Comparison of ENCODE assay signal across 1 cellular context in the genomic region with DNA sequence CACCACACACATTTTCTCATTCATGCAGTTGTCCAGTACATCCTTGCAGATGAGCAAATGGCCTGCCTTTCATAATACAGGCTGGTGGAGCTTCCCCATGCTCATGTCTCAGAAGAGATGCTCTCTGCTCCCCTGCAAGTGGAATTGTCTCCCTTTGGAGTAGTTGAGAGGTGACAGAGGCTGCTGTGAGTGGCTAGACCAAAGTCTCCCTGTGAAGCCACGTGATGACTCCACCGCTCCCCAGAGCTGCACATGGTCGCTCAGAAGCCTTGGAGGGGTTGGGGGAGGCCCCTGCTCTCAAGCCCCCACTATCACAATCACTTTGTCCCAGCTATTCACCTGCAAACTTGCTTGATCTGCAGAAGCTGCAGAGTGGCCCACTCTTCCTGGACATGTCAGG.
TF ChIP-seq lines count a peak whose summit lies in the region.

No MANE protein-coding gene starts in this region.

TF ChIP-seq in GM23338, 12 proteins besides CTCF, POLR2A, EP300 and RAD21 (continued from another document):
- TF ChIP-seq, protein P1, sequence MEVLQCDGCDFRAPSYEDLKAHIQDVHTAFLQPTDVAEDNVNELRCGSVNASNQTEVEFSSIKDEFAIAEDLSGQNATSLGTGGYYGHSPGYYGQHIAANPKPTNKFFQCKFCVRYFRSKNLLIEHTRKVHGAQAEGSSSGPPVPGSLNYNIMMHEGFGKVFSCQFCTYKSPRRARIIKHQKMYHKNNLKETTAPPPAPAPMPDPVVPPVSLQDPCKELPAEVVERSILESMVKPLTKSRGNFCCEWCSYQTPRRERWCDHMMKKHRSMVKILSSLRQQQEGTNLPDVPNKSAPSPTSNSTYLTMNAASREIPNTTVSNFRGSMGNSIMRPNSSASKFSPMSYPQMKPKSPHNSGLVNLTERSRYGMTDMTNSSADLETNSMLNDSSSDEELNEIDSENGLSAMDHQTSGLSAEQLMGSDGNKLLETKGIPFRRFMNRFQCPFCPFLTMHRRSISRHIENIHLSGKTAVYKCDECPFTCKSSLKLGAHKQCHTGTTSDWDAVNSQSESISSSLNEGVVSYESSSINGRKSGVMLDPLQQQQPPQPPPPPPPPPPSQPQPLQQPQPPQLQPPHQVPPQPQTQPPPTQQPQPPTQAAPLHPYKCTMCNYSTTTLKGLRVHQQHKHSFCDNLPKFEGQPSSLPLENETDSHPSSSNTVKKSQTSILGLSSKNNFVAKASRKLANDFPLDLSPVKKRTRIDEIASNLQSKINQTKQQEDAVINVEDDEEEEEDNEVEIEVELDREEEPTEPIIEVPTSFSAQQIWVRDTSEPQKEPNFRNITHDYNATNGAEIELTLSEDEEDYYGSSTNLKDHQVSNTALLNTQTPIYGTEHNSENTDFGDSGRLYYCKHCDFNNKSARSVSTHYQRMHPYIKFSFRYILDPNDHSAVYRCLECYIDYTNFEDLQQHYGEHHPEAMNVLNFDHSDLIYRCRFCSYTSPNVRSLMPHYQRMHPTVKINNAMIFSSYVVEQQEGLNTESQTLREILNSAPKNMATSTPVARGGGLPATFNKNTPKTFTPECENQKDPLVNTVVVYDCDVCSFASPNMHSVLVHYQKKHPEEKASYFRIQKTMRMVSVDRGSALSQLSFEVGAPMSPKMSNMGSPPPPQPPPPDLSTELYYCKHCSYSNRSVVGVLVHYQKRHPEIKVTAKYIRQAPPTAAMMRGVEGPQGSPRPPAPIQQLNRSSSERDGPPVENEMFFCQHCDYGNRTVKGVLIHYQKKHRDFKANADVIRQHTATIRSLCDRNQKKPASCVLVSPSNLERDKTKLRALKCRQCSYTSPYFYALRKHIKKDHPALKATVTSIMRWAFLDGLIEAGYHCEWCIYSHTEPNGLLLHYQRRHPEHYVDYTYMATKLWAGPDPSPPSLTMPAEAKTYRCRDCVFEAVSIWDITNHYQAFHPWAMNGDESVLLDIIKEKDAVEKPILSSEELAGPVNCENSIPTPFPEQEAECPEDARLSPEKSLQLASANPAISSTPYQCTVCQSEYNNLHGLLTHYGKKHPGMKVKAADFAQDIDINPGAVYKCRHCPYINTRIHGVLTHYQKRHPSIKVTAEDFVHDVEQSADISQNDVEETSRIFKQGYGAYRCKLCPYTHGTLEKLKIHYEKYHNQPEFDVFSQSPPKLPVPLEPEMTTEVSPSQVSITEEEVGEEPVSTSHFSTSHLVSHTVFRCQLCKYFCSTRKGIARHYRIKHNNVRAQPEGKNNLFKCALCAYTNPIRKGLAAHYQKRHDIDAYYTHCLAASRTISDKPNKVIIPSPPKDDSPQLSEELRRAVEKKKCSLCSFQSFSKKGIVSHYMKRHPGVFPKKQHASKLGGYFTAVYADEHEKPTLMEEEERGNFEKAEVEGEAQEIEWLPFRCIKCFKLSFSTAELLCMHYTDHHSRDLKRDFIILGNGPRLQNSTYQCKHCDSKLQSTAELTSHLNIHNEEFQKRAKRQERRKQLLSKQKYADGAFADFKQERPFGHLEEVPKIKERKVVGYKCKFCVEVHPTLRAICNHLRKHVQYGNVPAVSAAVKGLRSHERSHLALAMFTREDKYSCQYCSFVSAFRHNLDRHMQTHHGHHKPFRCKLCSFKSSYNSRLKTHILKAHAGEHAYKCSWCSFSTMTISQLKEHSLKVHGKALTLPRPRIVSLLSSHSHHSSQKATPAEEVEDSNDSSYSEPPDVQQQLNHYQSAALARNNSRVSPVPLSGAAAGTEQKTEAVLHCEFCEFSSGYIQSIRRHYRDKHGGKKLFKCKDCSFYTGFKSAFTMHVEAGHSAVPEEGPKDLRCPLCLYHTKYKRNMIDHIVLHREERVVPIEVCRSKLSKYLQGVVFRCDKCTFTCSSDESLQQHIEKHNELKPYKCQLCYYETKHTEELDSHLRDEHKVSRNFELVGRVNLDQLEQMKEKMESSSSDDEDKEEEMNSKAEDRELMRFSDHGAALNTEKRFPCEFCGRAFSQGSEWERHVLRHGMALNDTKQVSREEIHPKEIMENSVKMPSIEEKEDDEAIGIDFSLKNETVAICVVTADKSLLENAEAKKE (CRISPR knock-in tag; IDR thresholded peaks at IDR 0.05), result no peak
